Comparison of ENCODE assay signal across 30 cellular contexts in genomic region chr3:7602297-7602696, GRCh38.
DNase-seq lines count a peak whose midpoint lies in the region; ATAC-seq and TF ChIP-seq lines count a peak whose summit lies in the region.
"Had no signal": no experiment of that assay in that cellular context is flagged by ENCODE, and none has a peak within 500 bp of the region (broad histone marks: within the 10 kb centered on the region; RNA-seq: fewer than 3 reads in every experiment).

No MANE protein-coding gene starts in this region.

- H3K18ac ChIP-seq in mesendoderm (ENCODE audit: low read length): no peak overlapping the region

- TF ChIP-seq CTCF in SK-N-SH (IDR thresholded peaks at IDR 0.05): no peak

- no peak overlapping the region for H2AFZ ChIP-seq in SK-N-SH (ENCODE audit: low read depth)

- peak; percentile 21; the same call in 1 of the 2 replicates for TF ChIP-seq RAD21 in SK-N-SH (IDR thresholded peaks at IDR 0.05; ENCODE audit: low read length)

- H3K9ac ChIP-seq in SK-N-SH: no peak overlapping the region
- no peak overlapping the region for H3K9ac ChIP-seq in mesendoderm (ENCODE audit: low read length)
- H3K9ac ChIP-seq: BLaER1; BLaER1 treated with 17β-estradiol and CSF1 and Interleukin-3, amounts not matched to agents 10 nM and 100 nM had no signal

- no peak overlapping the region for H3K4me3 ChIP-seq in SK-N-SH (ENCODE audit: low read depth in 2 of 2, low read length in 1 of 2)
- no peak overlapping the region for H3K4me3 ChIP-seq in mesendoderm (ENCODE audit: low read length)
- H3K4me3 ChIP-seq: A549; BLaER1; BLaER1 treated with 17β-estradiol and CSF1 and Interleukin-3, amounts not matched to agents 10 nM and 100 nM had no signal

- no peak for ATAC-seq in SK-N-SH treated with all-trans-retinoic acid at 6 μM for 48 hours
- ATAC-seq: A549; CD8-positive, alpha-beta T cell had no signal

- no peak overlapping the region for H4K8ac ChIP-seq in mesendoderm (ENCODE audit: low read depth, low read length)

- no peak overlapping the region for H3K23ac ChIP-seq in mesendoderm (ENCODE audit: low read length)

- no peaks in the 10 kb centered on the region for H3K9me3 ChIP-seq in SK-N-SH
- H3K9me3 ChIP-seq: A549; BE2C; BLaER1; BLaER1 treated with 17β-estradiol and CSF1 and Interleukin-3, amounts not matched to agents 10 nM and 100 nM; Caco-2 had no signal

- no peak overlapping the region for H3K56ac ChIP-seq in mesendoderm (ENCODE audit: low read length)

- H2BK5ac ChIP-seq in mesendoderm (ENCODE audit: low read length): no peak overlapping the region

- H3K4ac ChIP-seq in mesendoderm (ENCODE audit: low read depth, low read length): no peak overlapping the region

- H3K27me3 ChIP-seq in SK-N-SH (ENCODE audit: insufficient read depth) (no peaks in the 10 kb centered on the region), mesendoderm (ENCODE audit: insufficient read depth, low read length, poor library complexity) (no peaks in the 10 kb centered on the region)
- H3K27me3 ChIP-seq: BE2C; BLaER1; BLaER1 treated with 17β-estradiol and CSF1 and Interleukin-3, amounts not matched to agents 10 nM and 100 nM had no signal

- no peak overlapping the region for H3K4me2 ChIP-seq in SK-N-SH
- no peak overlapping the region for H3K4me2 ChIP-seq in mesendoderm (ENCODE audit: low read length)
- H3K4me2 ChIP-seq: A549; BLaER1; BLaER1 treated with 17β-estradiol and CSF1 and Interleukin-3, amounts not matched to agents 10 nM and 100 nM had no signal

- H3K79me1 ChIP-seq in mesendoderm (ENCODE audit: low read length): no peaks in the 10 kb centered on the region

- no peak overlapping the region for H2AK5ac ChIP-seq in mesendoderm (ENCODE audit: low read length)

- peak overlapping the region in 1 of 2 experiments; percentile 64; a peak in 1 of 4 replicates for H3K27ac ChIP-seq in SK-N-SH (ENCODE audit: low read depth in 2 of 2, low read length in 1 of 2)
- no peak overlapping the region for H3K27ac ChIP-seq in mesendoderm (ENCODE audit: low read depth, low read length)
- H3K27ac ChIP-seq: 22Rv1; A549; BLaER1; BLaER1 treated with 17β-estradiol and CSF1 and Interleukin-3, amounts not matched to agents 10 nM and 100 nM; C4-2B had no signal

- H4K5ac ChIP-seq in mesendoderm (ENCODE audit: low read length): no peak overlapping the region

- no peaks in the 10 kb centered on the region for H3K9me2 ChIP-seq in SK-N-SH

- POLR2A ChIA-PET in SK-N-SH (lab: Yijun Ruan, JAX): no interaction called here

- DNase-seq in SK-N-SH (peak; percentile 18), mesendoderm (peak; percentile 2), NCI-H1105 (lab: John Stamatoyannopoulos, UW) (no peak), NCI-H187 (lab: John Stamatoyannopoulos, UW) (no peak)
- DNase-seq in stimulated activated CD4-positive, alpha-beta T cell treated with anti-CD3 and anti-CD28 coated beads, Interleukin-4, amount 100 ng/mL, for 1 hour: no peak
- DNase-seq: 8988T; ACHN; AML-193; BE2C; C1 segment of cervical spinal cord; Caco-2; Calu3; CD4-positive, alpha-beta memory T cell; CD4-positive, alpha-beta T cell; CD4-positive, CD25-positive, alpha-beta regulatory T cell; CD8-positive, alpha-beta memory T cell; CD8-positive, alpha-beta T cell; COR-L47; DMS 273 treated with DMSO at 0.1 percent for 48 hours; DMS153; DMS79; DMS79 treated with DMSO at 0.1 percent for 48 hours; DND-41; EL had no signal

- no peak overlapping the region for H2BK15ac ChIP-seq in mesendoderm (replicated peaks; ENCODE audit: low read depth)

- CTCF ChIA-PET in SK-N-SH (lab: Yijun Ruan, JAX): interaction anchor here (0.7 to 1.5 kb wide), 3 partner anchors 12 to 509 kb away, joined by 3 to 5 read pairs (median 4); no protein-coding TSS in a partner anchor

- H4K20me1 ChIP-seq in SK-N-SH (ENCODE audit: insufficient read depth): no peaks in the 10 kb centered on the region
- H4K20me1 ChIP-seq: BLaER1; BLaER1 treated with 17β-estradiol and CSF1 and Interleukin-3, amounts not matched to agents 10 nM and 100 nM had no signal

- H3K4me1 ChIP-seq in SK-N-SH (ENCODE audit: control insufficient read depth in 1 of 2, insufficient read depth in 2 of 2, low read depth in 1 of 2, low read length in 1 of 2): peaks cover 0 to 9% of the 10 kb centered on the region in 2 experiments; a peak in 2 of 4 replicates
- H3K4me1 ChIP-seq in mesendoderm (ENCODE audit: control insufficient read depth, low read depth, low read length): no peaks in the 10 kb centered on the region
- H3K4me1 ChIP-seq: A549, BE2C, BLaER1, Caco-2 had no signal

- no peak overlapping the region for H2BK120ac ChIP-seq in mesendoderm (ENCODE audit: low read depth, low read length)

- H3K36me3 ChIP-seq in SK-N-SH (replicated peaks in 1 of 2; ENCODE audit: control insufficient read depth in 1 of 2, insufficient read depth in 2 of 2, low read length in 1 of 2) (no peaks in the 10 kb centered on the region), mesendoderm (ENCODE audit: control insufficient read depth, insufficient read depth, low read length) (no peaks in the 10 kb centered on the region)
- H3K36me3 ChIP-seq: BE2C; BLaER1; BLaER1 treated with 17β-estradiol and CSF1 and Interleukin-3, amounts not matched to agents 10 nM and 100 nM had no signal

- H3K79me2 ChIP-seq in SK-N-SH (ENCODE audit: insufficient read depth) (no peaks in the 10 kb centered on the region), mesendoderm (ENCODE audit: control insufficient read depth, insufficient read depth, low read length) (no peaks in the 10 kb centered on the region)

- no peaks in the 10 kb centered on the region for H3F3A ChIP-seq in SK-N-SH (replicated peaks; ENCODE audit: insufficient read depth)

- 6% methylated on average over 2 of the region's 2 CpGs for WGBS in SK-N-SH (ENCODE audit: low lambda C conversion rate)
- WGBS in mesendoderm (ENCODE audit: extremely low coverage, insufficient coverage, low lambda C conversion rate): no CpG with 5 or more reads among the region's 2 CpGs

- TF ChIP-seq EP300 in SK-N-SH (IDR thresholded peaks at IDR 0.05; ENCODE audit: borderline replicate concordance in 1 of 2, low read depth in 1 of 2, low read length in 1 of 2): peak in 1 of 2 experiments; percentile 56; a peak in 1 of 4 replicates

TF ChIP-seq in SK-N-SH, 30 proteins besides CTCF, POLR2A, EP300 and RAD21:
- TF ChIP-seq GATA2 (CRISPR knock-in tag; IDR thresholded peaks at IDR 0.05): peak; percentile 90
- TF ChIP-seq RCOR1 (IDR thresholded peaks at IDR 0.05; ENCODE audit: low read length): 0 out of 2 replicates have a peak, but pooled peaks have one; percentile 42
- TF ChIP-seq NRF1 (IDR thresholded peaks at IDR 0.05; ENCODE audit: low read depth, low read length): no peak
TF ChIP-seq in SK-N-SH: peak in this region for 2.

TF ChIP-seq in SK-N-SH treated with all-trans-retinoic acid at 6 μM for 48 hours, 23 proteins besides CTCF, POLR2A, EP300 and RAD21:
- TF ChIP-seq GLIS3 (CRISPR knock-in tag; IDR thresholded peaks at IDR 0.05): no peak
- TF ChIP-seq, protein P1, sequence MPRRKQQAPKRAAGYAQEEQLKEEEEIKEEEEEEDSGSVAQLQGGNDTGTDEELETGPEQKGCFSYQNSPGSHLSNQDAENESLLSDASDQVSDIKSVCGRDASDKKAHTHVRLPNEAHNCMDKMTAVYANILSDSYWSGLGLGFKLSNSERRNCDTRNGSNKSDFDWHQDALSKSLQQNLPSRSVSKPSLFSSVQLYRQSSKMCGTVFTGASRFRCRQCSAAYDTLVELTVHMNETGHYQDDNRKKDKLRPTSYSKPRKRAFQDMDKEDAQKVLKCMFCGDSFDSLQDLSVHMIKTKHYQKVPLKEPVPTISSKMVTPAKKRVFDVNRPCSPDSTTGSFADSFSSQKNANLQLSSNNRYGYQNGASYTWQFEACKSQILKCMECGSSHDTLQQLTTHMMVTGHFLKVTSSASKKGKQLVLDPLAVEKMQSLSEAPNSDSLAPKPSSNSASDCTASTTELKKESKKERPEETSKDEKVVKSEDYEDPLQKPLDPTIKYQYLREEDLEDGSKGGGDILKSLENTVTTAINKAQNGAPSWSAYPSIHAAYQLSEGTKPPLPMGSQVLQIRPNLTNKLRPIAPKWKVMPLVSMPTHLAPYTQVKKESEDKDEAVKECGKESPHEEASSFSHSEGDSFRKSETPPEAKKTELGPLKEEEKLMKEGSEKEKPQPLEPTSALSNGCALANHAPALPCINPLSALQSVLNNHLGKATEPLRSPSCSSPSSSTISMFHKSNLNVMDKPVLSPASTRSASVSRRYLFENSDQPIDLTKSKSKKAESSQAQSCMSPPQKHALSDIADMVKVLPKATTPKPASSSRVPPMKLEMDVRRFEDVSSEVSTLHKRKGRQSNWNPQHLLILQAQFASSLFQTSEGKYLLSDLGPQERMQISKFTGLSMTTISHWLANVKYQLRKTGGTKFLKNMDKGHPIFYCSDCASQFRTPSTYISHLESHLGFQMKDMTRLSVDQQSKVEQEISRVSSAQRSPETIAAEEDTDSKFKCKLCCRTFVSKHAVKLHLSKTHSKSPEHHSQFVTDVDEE (CRISPR knock-in tag; IDR thresholded peaks at IDR 0.05): peak; percentile 53; the same call in 1 of the 2 replicates
- peak; percentile 67; the same call in 1 of the 2 replicates for TF ChIP-seq TCF4 (CRISPR knock-in tag; IDR thresholded peaks at IDR 0.05; ENCODE audit: borderline replicate concordance)

Comparison
In these comparisons a context has a peak if more than half of its experiments do, and no peak if none do; other contexts are left out.
1. DNase-seq: peak in SK-N-SH (single experiment) and mesendoderm (single experiment); none in stimulated activated CD4-positive, alpha-beta T cell treated with anti-CD3 and anti-CD28 coated beads, Interleukin-4, amount 100 ng/mL, for 1 hour (single experiment), NCI-H1105 (single experiment) and NCI-H187 (0 of 2).